11 cellular contexts compared by ENCODE assay signal in genomic region chr12:53055471-53056266, GRCh38. TPM values are rescaled to one million over a fixed set of nuclear protein-coding genes. Genes with fewer than 3 reads are reported as not detected.
DNase-seq lines count a peak whose midpoint lies in the region; ATAC-seq and TF ChIP-seq lines count a peak whose summit lies in the region.
"Had no signal": no experiment of that assay in that cellular context is flagged by ENCODE, and none has a peak within 500 bp of the region (broad histone marks: within the 10 kb centered on the region; RNA-seq: fewer than 3 reads in every experiment).

No MANE protein-coding gene starts in this region.

- CTCF ChIA-PET in naive thymus-derived CD4-positive, alpha-beta T cell (lab: Charles Lee) = interaction anchor here (0.8 to 3.9 kb wide), 5 partner anchors 10 to 213 kb away, joined by 3 to 20 read pairs (median 3); partner anchors contain the start of gene SOAT2

- H3K27ac ChIP-seq in ascending aorta (peak overlapping the region; percentile 98 to 99), tibial artery (peak overlapping the region; percentile 99)
- H3K27ac ChIP-seq in naive thymus-derived CD4-positive, alpha-beta T cell (ENCODE audit: low read depth, low read length) = no peak overlapping the region

- intact Hi-C loops in ascending aorta (cut with DNase I) (no loop called here), tibial artery (cut with DNase I; ENCODE audit: low total_unique reads) (no loop called here)
- intact Hi-C loops in naive thymus-derived CD4-positive, alpha-beta T cell (cut with micrococcal nuclease) = loop anchor here in 1 of 2 donors (10.0 kb wide), 1 partner anchor 449 kb away; the partner anchor contains the start of genes NPFF and TARBP2

- ATAC-seq in naive thymus-derived CD4-positive, alpha-beta T cell = no peak
- ATAC-seq in GM18870 (IDR thresholded peaks at IDR 0.05; ENCODE audit: unreplicated experiment) = no peak
- ATAC-seq: left colon had no signal

- H3K4me3 Mint-ChIP-seq in activated naive CD8-positive, alpha-beta T cell = peak overlapping the region; percentile 57
- H3K4me3 Mint-ChIP-seq in activated naive CD8-positive, alpha-beta T cell treated with anti-CD3 and anti-CD28 coated beads for 36 hours = no peak overlapping the region
- H3K4me3 Mint-ChIP-seq in naive thymus-derived CD4-positive, alpha-beta T cell = peak overlapping the region in 6 of 10 donors; percentile 30 to 74 (median 54)

- H3K36me3 ChIP-seq in ascending aorta (peaks cover 49 to 70% of the 10 kb centered on the region in 2 donors), tibial artery (peaks cover 59 to 67% (median 62%) of the 10 kb centered on the region in 3 donors)
- H3K36me3 ChIP-seq in naive thymus-derived CD4-positive, alpha-beta T cell (ENCODE audit: control insufficient read depth in 2 of 3, insufficient read depth in 3 of 3, low read length in 3 of 3) = no peaks in the 10 kb centered on the region

- H3K4me3 ChIP-seq in ascending aorta (no peak overlapping the region), tibial artery (no peak overlapping the region)
- no peak overlapping the region for H3K4me3 ChIP-seq in naive thymus-derived CD4-positive, alpha-beta T cell (ENCODE audit: low read length)

- no peak for DNase-seq in activated naive CD8-positive, alpha-beta T cell treated with anti-CD3 and anti-CD28 coated beads for 36 hours
- DNase-seq in ascending aorta (ENCODE audit: low spot score in 2 of 2) = peak in 1 of 2 donors; percentile 62
- no peak for DNase-seq in naive thymus-derived CD4-positive, alpha-beta T cell
- DNase-seq in tibial artery = peak in 1 of 2 donors; percentile 30
- DNase-seq in cerebellar cortex (ENCODE audit: low spot score) = no peak
- DNase-seq in ACHN = no peak
- DNase-seq: NCI-H2227 treated with DMSO at 0.1 percent for 48 hours had no signal

- peaks cover 0 to 37% of the 10 kb centered on the region in 2 donors for H3K4me1 ChIP-seq in ascending aorta
- peaks cover 6 to 9% of the 10 kb centered on the region in 2 donors for H3K4me1 ChIP-seq in naive thymus-derived CD4-positive, alpha-beta T cell (ENCODE audit: control insufficient read depth in 2 of 2, insufficient read depth in 2 of 2, low read length in 2 of 2)
- peaks cover 9 to 72% (median 57%) of the 10 kb centered on the region in 4 donors for H3K4me1 ChIP-seq in tibial artery

- POLR2A ChIA-PET in naive thymus-derived CD4-positive, alpha-beta T cell (lab: Charles Lee) = interaction anchor here (0.9 to 1.8 kb wide), 3 partner anchors 8 to 50 kb away, joined by 3 to 6 read pairs (median 4); partner anchors contain the start of genes EIF4B and IGFBP6

- no peaks in the 10 kb centered on the region for H3K9me3 Mint-ChIP-seq in activated naive CD8-positive, alpha-beta T cell (ENCODE audit: low read depth)
- no peaks in the 10 kb centered on the region for H3K9me3 Mint-ChIP-seq in activated naive CD8-positive, alpha-beta T cell treated with anti-CD3 and anti-CD28 coated beads for 36 hours
- no peaks in the 10 kb centered on the region for H3K9me3 Mint-ChIP-seq in naive thymus-derived CD4-positive, alpha-beta T cell

- TF ChIP-seq CTCF in ascending aorta (IDR thresholded peaks at IDR 0.05) = no peak
- no peak for TF ChIP-seq CTCF in tibial artery (IDR thresholded peaks at IDR 0.05)

- H3K27ac Mint-ChIP-seq in activated naive CD8-positive, alpha-beta T cell = peak overlapping the region; percentile 22
- no peak overlapping the region for H3K27ac Mint-ChIP-seq in activated naive CD8-positive, alpha-beta T cell treated with anti-CD3 and anti-CD28 coated beads for 36 hours
- H3K27ac Mint-ChIP-seq in naive thymus-derived CD4-positive, alpha-beta T cell = peak overlapping the region in 3 of 9 donors; percentile 8 to 48 (median 38)

- H3K27me3 ChIP-seq in ascending aorta = no peaks in the 10 kb centered on the region
- no peaks in the 10 kb centered on the region for H3K27me3 ChIP-seq in naive thymus-derived CD4-positive, alpha-beta T cell (ENCODE audit: control insufficient read depth in 2 of 2, insufficient read depth in 2 of 2, low read length in 2 of 2)
- H3K27me3 ChIP-seq in tibial artery = no peaks in the 10 kb centered on the region

- H3K36me3 Mint-ChIP-seq in activated naive CD8-positive, alpha-beta T cell = no peaks in the 10 kb centered on the region
- H3K36me3 Mint-ChIP-seq in activated naive CD8-positive, alpha-beta T cell treated with anti-CD3 and anti-CD28 coated beads for 36 hours = no peaks in the 10 kb centered on the region
- H3K36me3 Mint-ChIP-seq in naive thymus-derived CD4-positive, alpha-beta T cell = no peaks in the 10 kb centered on the region

- no peaks in the 10 kb centered on the region for H3K9me3 ChIP-seq in ascending aorta
- no peaks in the 10 kb centered on the region for H3K9me3 ChIP-seq in naive thymus-derived CD4-positive, alpha-beta T cell (ENCODE audit: control insufficient read depth in 2 of 3, low read length in 3 of 3)
- H3K9me3 ChIP-seq in tibial artery = no peaks in the 10 kb centered on the region

- in situ Hi-C loops in ACHN (cut with HindIII; ENCODE audit: low pct_ligation_motif_present, low pct_unique_long_range_greater_than_20kb, low sequenced_read_pairs) = no loop called here

- H3K4me1 Mint-ChIP-seq in activated naive CD8-positive, alpha-beta T cell (ENCODE audit: low read depth) = peaks cover 7% of the 10 kb centered on the region
- H3K4me1 Mint-ChIP-seq in activated naive CD8-positive, alpha-beta T cell treated with anti-CD3 and anti-CD28 coated beads for 36 hours = peaks cover 5% of the 10 kb centered on the region
- H3K4me1 Mint-ChIP-seq in naive thymus-derived CD4-positive, alpha-beta T cell = peaks cover 8 to 14% (median 11%) of the 10 kb centered on the region in 7 donors

- H3K27me3 Mint-ChIP-seq in activated naive CD8-positive, alpha-beta T cell = no peaks in the 10 kb centered on the region
- no peaks in the 10 kb centered on the region for H3K27me3 Mint-ChIP-seq in activated naive CD8-positive, alpha-beta T cell treated with anti-CD3 and anti-CD28 coated beads for 36 hours
- no peaks in the 10 kb centered on the region for H3K27me3 Mint-ChIP-seq in naive thymus-derived CD4-positive, alpha-beta T cell

RNA-seq across cellular contexts. Expression of gene TNS2, which starts 5.8 kb away (rescaled TPM):
- 1 to 10 TPM; 1.5 to 2.6 TPM for total RNA-seq in activated naive CD8-positive, alpha-beta T cell treated with anti-CD3 and anti-CD28 coated beads for 36 hours
- total RNA-seq in ascending aorta = 608 TPM
- total RNA-seq in naive thymus-derived CD4-positive, alpha-beta T cell = 1 to 10 TPM in 4 of 5 experiments, under 1 TPM in 1; 0.73 to 4.4 (median 2.5) TPM
- polyA plus RNA-seq in naive thymus-derived CD4-positive, alpha-beta T cell = under 1 TPM; 0.26 to 0.30 TPM

RNA-seq across cellular contexts. Expression of gene SPRYD3, which starts 23.5 kb away (rescaled TPM):
- total RNA-seq in activated naive CD8-positive, alpha-beta T cell treated with anti-CD3 and anti-CD28 coated beads for 36 hours = 10 to 100 TPM; 23.5 to 25.7 TPM
- 48.6 TPM for total RNA-seq in ascending aorta
- total RNA-seq in naive thymus-derived CD4-positive, alpha-beta T cell = 10 to 100 TPM; 33.0 to 48.0 (median 36.4) TPM
- 10 to 100 TPM; 48.5 to 57.6 TPM for polyA plus RNA-seq in naive thymus-derived CD4-positive, alpha-beta T cell

RNA-seq across cellular contexts. Expression of gene IGFBP6, which starts 41.8 kb away (rescaled TPM):
- 1 to 10 TPM; 1.9 to 2.2 TPM for total RNA-seq in activated naive CD8-positive, alpha-beta T cell treated with anti-CD3 and anti-CD28 coated beads for 36 hours
- total RNA-seq in ascending aorta = 1,664 TPM
- under 1 TPM in 3 of 5 experiments, not detected in 2; 0.34 to 0.56 (median 0.54) TPM for total RNA-seq in naive thymus-derived CD4-positive, alpha-beta T cell
- polyA plus RNA-seq in naive thymus-derived CD4-positive, alpha-beta T cell = under 1 TPM; 0.41 to 0.81 TPM

RNA-seq across cellular contexts. Expression of gene SOAT2, which starts 47.6 kb away (rescaled TPM):
- 1 to 10 TPM; 3.1 to 3.8 TPM for total RNA-seq in activated naive CD8-positive, alpha-beta T cell treated with anti-CD3 and anti-CD28 coated beads for 36 hours
- not detected for total RNA-seq in ascending aorta
- under 1 TPM in 4 of 5 experiments, not detected in 1; 0.35 to 0.69 (median 0.51) TPM for total RNA-seq in naive thymus-derived CD4-positive, alpha-beta T cell
- under 1 TPM in 1 of 2 donors, not detected in 1; 0.31 TPM for polyA plus RNA-seq in naive thymus-derived CD4-positive, alpha-beta T cell
- total RNA-seq: dermis microvascular lymphatic vessel endothelial cell, left colon had no signal

RNA-seq across cellular contexts. Expression of gene EIF4B, which starts 49.4 kb away (rescaled TPM):
- 100 to 1,000 TPM; 704 to 720 TPM for total RNA-seq in activated naive CD8-positive, alpha-beta T cell treated with anti-CD3 and anti-CD28 coated beads for 36 hours
- total RNA-seq in ascending aorta = 181 TPM
- total RNA-seq in naive thymus-derived CD4-positive, alpha-beta T cell = 100 to 1,000 TPM; 380 to 919 (median 833) TPM
- polyA plus RNA-seq in naive thymus-derived CD4-positive, alpha-beta T cell = 100 to 1,000 TPM; 134 to 145 TPM

Comparison
In these comparisons a context has a peak if more than half of its experiments do, and no peak if none do; other contexts are left out.
1. RNA of gene TNS2, which starts 5.8 kb away (total RNA-seq): 608 TPM in ascending aorta (single experiment); 1.5 to 2.6 TPM in activated naive CD8-positive, alpha-beta T cell treated with anti-CD3 and anti-CD28 coated beads for 36 hours and 0.73 to 4.4 TPM in naive thymus-derived CD4-positive, alpha-beta T cell; every median in the first group is over 100 times any median in the second.
2. RNA of gene IGFBP6, which starts 41.8 kb away (total RNA-seq): 1,664 TPM in ascending aorta (single experiment); 1.9 to 2.2 TPM in activated naive CD8-positive, alpha-beta T cell treated with anti-CD3 and anti-CD28 coated beads for 36 hours and 0.34 to 0.56 TPM in naive thymus-derived CD4-positive, alpha-beta T cell; every median in the first group is over 100 times any median in the second.